ENCODE assay signal across 17 cellular contexts in the genomic region with DNA sequence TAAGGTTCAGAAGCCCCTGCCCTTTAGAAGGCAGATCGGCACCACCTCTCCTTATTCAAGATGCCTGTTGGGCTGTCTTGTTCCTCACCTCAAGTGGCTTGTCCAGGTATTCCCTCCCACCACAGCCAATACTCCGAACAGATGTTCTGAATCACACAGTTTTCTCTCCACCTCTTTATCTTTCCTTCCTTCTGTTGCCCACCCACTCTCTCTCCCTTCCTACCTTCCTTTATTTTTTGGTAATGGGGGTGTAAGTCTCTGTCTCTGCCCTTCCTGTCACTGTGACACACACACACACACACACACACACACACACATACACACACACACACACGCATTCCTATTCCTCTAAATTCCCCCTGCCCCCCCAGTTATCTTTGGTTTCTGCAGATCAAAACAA. TPM values are rescaled to one million over a fixed set of nuclear protein-coding genes. Genes with fewer than 3 reads are reported as not detected.
"Had no signal": no experiment of that assay in that cellular context is flagged by ENCODE, and none has a peak within 500 bp of the region (broad histone marks: within the 10 kb centered on the region; RNA-seq: fewer than 3 reads in every experiment).

No MANE protein-coding gene starts in this region.

- H3K9me3 Mint-ChIP-seq: activated B cell treated with CpG ODN at 0.5 μM for 24 hours; activated naive CD4-positive, alpha-beta T cell treated with anti-CD3 and anti-CD28 coated beads for 36 hours; activated naive CD8-positive, alpha-beta T cell treated with anti-CD3 and anti-CD28 coated beads, Interleukin-2, amount 50 U/mL, for 24 hours; activated T-helper 17 cell treated with anti-CD3 and anti-CD28 coated beads, Interleukin-2, amount 50 U/mL, for 72 hours; effector memory CD8-positive, alpha-beta T cell; neural progenitor cell; stimulated activated effector memory CD8-positive, alpha-beta T cell treated with anti-CD3 and anti-CD28 coated beads, Interleukin-12 subunit alpha, Interleukin-12 subunit beta, amount 100 ng/mL, for 72 hours; T-helper 2 cell treated with Interferon-gamma antibody and Interleukin-4, amounts not matched to agents 5 μg/mL and 100 μg/mL, for 36 hours had no signal

- H3K27me3 ChIP-seq: breast epithelium, pancreas, uterus had no signal

- H3K9me3 ChIP-seq: breast epithelium, pancreas, tibial artery, uterus had no signal

- H3K4me1 Mint-ChIP-seq: neural progenitor cell had no signal

- H3K27ac Mint-ChIP-seq: activated naive CD4-positive, alpha-beta T cell treated with anti-CD3 and anti-CD28 coated beads for 36 hours; activated naive CD8-positive, alpha-beta T cell treated with anti-CD3 and anti-CD28 coated beads, Interleukin-2, amount 50 U/mL, for 24 hours; activated T-helper 17 cell treated with anti-CD3 and anti-CD28 coated beads, Interleukin-2, amount 50 U/mL, for 72 hours; neural progenitor cell; stimulated activated effector memory CD8-positive, alpha-beta T cell treated with anti-CD3 and anti-CD28 coated beads, Interleukin-12 subunit alpha, Interleukin-12 subunit beta, amount 100 ng/mL, for 72 hours; T-helper 2 cell treated with Interferon-gamma antibody and Interleukin-4, amounts not matched to agents 5 μg/mL and 100 μg/mL, for 36 hours had no signal

- H3K4me2 ChIP-seq: neural progenitor cell had no signal

- H3K27ac ChIP-seq: neural progenitor cell, pancreas, tibial artery, uterus had no signal

- ATAC-seq: activated T-helper 17 cell treated with anti-CD3 and anti-CD28 coated beads, Interleukin-2, amount 50 U/mL, for 72 hours; effector memory CD8-positive, alpha-beta T cell; pancreas; stimulated activated effector memory CD8-positive, alpha-beta T cell treated with anti-CD3 and anti-CD28 coated beads, Interleukin-12 subunit alpha, Interleukin-12 subunit beta, amount 100 ng/mL, for 72 hours had no signal

- H3K4me3 ChIP-seq: breast epithelium, lung, neural progenitor cell, pancreas, tibial artery, uterus had no signal

- H2AFZ ChIP-seq: neural progenitor cell had no signal

- H3K36me3 ChIP-seq: breast epithelium, neural progenitor cell, uterus had no signal

- DNase-seq: activated B cell treated with CpG ODN at 0.5 μM for 24 hours; activated CD4-positive, alpha-beta T cell treated with anti-CD3 and anti-CD28 coated beads for 48 hours; activated naive CD4-positive, alpha-beta T cell treated with anti-CD3 and anti-CD28 coated beads for 36 hours; activated naive CD8-positive, alpha-beta T cell treated with anti-CD3 and anti-CD28 coated beads, Interleukin-2, amount 50 U/mL, for 24 hours; activated T-cell treated with anti-CD3 and anti-CD28 coated beads for 4 hours; dermis blood vessel endothelial cell; effector memory CD8-positive, alpha-beta T cell; foreskin melanocyte had no signal

- H3K4me3 Mint-ChIP-seq: activated B cell treated with CpG ODN at 0.5 μM for 24 hours; activated naive CD4-positive, alpha-beta T cell treated with anti-CD3 and anti-CD28 coated beads for 36 hours; activated naive CD8-positive, alpha-beta T cell treated with anti-CD3 and anti-CD28 coated beads, Interleukin-2, amount 50 U/mL, for 24 hours; activated T-helper 17 cell treated with anti-CD3 and anti-CD28 coated beads, Interleukin-2, amount 50 U/mL, for 72 hours; effector memory CD8-positive, alpha-beta T cell; stimulated activated effector memory CD8-positive, alpha-beta T cell treated with anti-CD3 and anti-CD28 coated beads, Interleukin-12 subunit alpha, Interleukin-12 subunit beta, amount 100 ng/mL, for 72 hours; T-helper 2 cell treated with Interferon-gamma antibody and Interleukin-4, amounts not matched to agents 5 μg/mL and 100 μg/mL, for 36 hours had no signal

RNA-seq across cellular contexts. Expression of a gene that starts 8.4 kb away (rescaled TPM):
- total RNA-seq: dermis blood vessel endothelial cell had no signal

RNA-seq across cellular contexts. Expression of a gene that starts 41.2 kb away (rescaled TPM):
- total RNA-seq: activated B cell treated with CpG ODN at 0.5 μM for 24 hours; activated T-helper 17 cell treated with anti-CD3 and anti-CD28 coated beads, Interleukin-2, amount 50 U/mL, for 72 hours had no signal
